11 cellular contexts compared by ENCODE assay signal in genomic region chr12:95200128-95200973, GRCh38.
DNase-seq lines count a peak whose midpoint lies in the region; ATAC-seq lines count a peak whose summit lies in the region.
"Had no signal": no experiment of that assay in that cellular context is flagged by ENCODE, and none has a peak within 500 bp of the region (broad histone marks: within the 10 kb centered on the region; RNA-seq: fewer than 3 reads in every experiment).

No MANE protein-coding gene starts in this region.

- no peaks in the 10 kb centered on the region for H3K9me3 Mint-ChIP-seq in stimulated activated naive CD8-positive, alpha-beta T cell treated with anti-CD3 and anti-CD28 coated beads, Interleukin-15, Interleukin-2, amounts not matched to agents 100 ng/mL and 50 ng/mL, for 24 hours
- H3K9me3 Mint-ChIP-seq: activated naive CD4-positive, alpha-beta T cell treated with anti-CD3 and anti-CD28 coated beads for 36 hours had no signal

- H3K4me3 Mint-ChIP-seq in stimulated activated naive CD8-positive, alpha-beta T cell treated with anti-CD3 and anti-CD28 coated beads, Interleukin-15, Interleukin-2, amounts not matched to agents 100 ng/mL and 50 ng/mL, for 24 hours: no peak overlapping the region
- H3K4me3 Mint-ChIP-seq: activated naive CD4-positive, alpha-beta T cell treated with anti-CD3 and anti-CD28 coated beads for 36 hours had no signal

- peak overlapping the region; percentile 42 for H3K27ac Mint-ChIP-seq in stimulated activated naive CD8-positive, alpha-beta T cell treated with anti-CD3 and anti-CD28 coated beads, Interleukin-15, Interleukin-2, amounts not matched to agents 100 ng/mL and 50 ng/mL, for 24 hours
- H3K27ac Mint-ChIP-seq: activated naive CD4-positive, alpha-beta T cell treated with anti-CD3 and anti-CD28 coated beads for 36 hours had no signal

- DNase-seq in stimulated activated naive CD8-positive, alpha-beta T cell treated with anti-CD3 and anti-CD28 coated beads, Interleukin-15, Interleukin-2, amounts not matched to agents 100 U/mL and 50 U/mL, for 24 hours: no peak
- DNase-seq in kidney tubule cell (ENCODE audit: low spot score): no peak
- no peak for DNase-seq in SHP77 treated with DMSO at 0.1 percent for 48 hours (lab: John Stamatoyannopoulos, UW)
- no peak for DNase-seq in NCI-H510A (lab: John Stamatoyannopoulos, UW)
- DNase-seq in activated CD8-positive, alpha-beta memory T cell treated with anti-CD3 and anti-CD28 coated beads, Interleukin-2, amount 50 U/mL, for 4 hours: no peak
- DNase-seq: activated naive CD4-positive, alpha-beta T cell treated with anti-CD3 and anti-CD28 coated beads for 36 hours; stimulated activated CD4-positive, alpha-beta T cell treated with anti-CD3 and anti-CD28 coated beads, Interleukin-2, amount 100 ng/mL, for 24 hours had no signal

- no peak for ATAC-seq in stimulated activated naive CD8-positive, alpha-beta T cell treated with anti-CD3 and anti-CD28 coated beads, Interleukin-15, Interleukin-2, amounts not matched to agents 100 U/mL and 50 U/mL, for 24 hours

- peaks cover 12 to 21% of the 10 kb centered on the region in 2 donors for H3K4me1 ChIP-seq in mucosa of rectum (ENCODE audit: control insufficient read depth in 2 of 2, insufficient read depth in 2 of 2, low read length in 2 of 2)

- peak overlapping the region in 1 of 2 donors; percentile 43 for H3K9ac ChIP-seq in mucosa of rectum (ENCODE audit: low read depth in 1 of 2, low read length in 2 of 2)

- H3K36me3 Mint-ChIP-seq in stimulated activated naive CD8-positive, alpha-beta T cell treated with anti-CD3 and anti-CD28 coated beads, Interleukin-15, Interleukin-2, amounts not matched to agents 100 ng/mL and 50 ng/mL, for 24 hours (ENCODE audit: low read depth): no peaks in the 10 kb centered on the region

- H3K4me3 ChIP-seq in mucosa of rectum (ENCODE audit: low read length in 2 of 2): peak overlapping the region; percentile 47 to 56
- H3K4me3 ChIP-seq: lung had no signal

- no peaks in the 10 kb centered on the region for H3K9me3 ChIP-seq in mucosa of rectum (ENCODE audit: control insufficient read depth in 2 of 2, low read length in 2 of 2)

- H3K27me3 Mint-ChIP-seq in stimulated activated naive CD8-positive, alpha-beta T cell treated with anti-CD3 and anti-CD28 coated beads, Interleukin-15, Interleukin-2, amounts not matched to agents 100 ng/mL and 50 ng/mL, for 24 hours: no peaks in the 10 kb centered on the region

- H3K4me1 Mint-ChIP-seq in stimulated activated naive CD8-positive, alpha-beta T cell treated with anti-CD3 and anti-CD28 coated beads, Interleukin-15, Interleukin-2, amounts not matched to agents 100 ng/mL and 50 ng/mL, for 24 hours (ENCODE audit: low read depth): peaks cover 10% of the 10 kb centered on the region

- H3K36me3 ChIP-seq in mucosa of rectum (ENCODE audit: control insufficient read depth in 2 of 2, insufficient read depth in 2 of 2, low read length in 2 of 2): no peaks in the 10 kb centered on the region

- no peaks in the 10 kb centered on the region for H3K27me3 ChIP-seq in mucosa of rectum (ENCODE audit: control insufficient read depth in 2 of 2, insufficient read depth in 2 of 2, low read length in 2 of 2)

- H3K27ac ChIP-seq in cingulate gyrus (ENCODE audit: low read depth, low read length): peak overlapping the region; percentile 12
- peak overlapping the region; percentile 66 to 83 for H3K27ac ChIP-seq in mucosa of rectum (ENCODE audit: low read depth in 2 of 2, low read length in 2 of 2)
